Comparison of ENCODE assay signal across 29 cellular contexts in genomic region chr7:127375626-127376025, GRCh38. TPM values are rescaled to one million over a fixed set of nuclear protein-coding genes. Genes with fewer than 3 reads are reported as not detected.
DNase-seq lines count a peak whose midpoint lies in the region; ATAC-seq, FAIRE-seq and TF ChIP-seq lines count a peak whose summit lies in the region.
"Had no signal": no experiment of that assay in that cellular context is flagged by ENCODE, and none has a peak within 500 bp of the region (broad histone marks: within the 10 kb centered on the region; RNA-seq: fewer than 3 reads in every experiment).

No MANE protein-coding gene starts in this region.

- intact Hi-C loops in endothelial cell of umbilical vein (cut with micrococcal nuclease) = no loop called here
- intact Hi-C loops in left colon (cut with DNase I, micrococcal nuclease) = no loop called here

- no peak for TF ChIP-seq POLR2A in endothelial cell of umbilical vein (IDR thresholded peaks at IDR 0.05; ENCODE audit: low read depth, low read length)

- H3K36me3 ChIP-seq in endothelial cell of umbilical vein (ENCODE audit: control insufficient read depth in 2 of 2, extremely low read depth in 1 of 2, insufficient read depth in 2 of 2, low read length in 2 of 2) = peaks cover 7 to 14% of the 10 kb centered on the region in 2 experiments

- H3K4me2 ChIP-seq in endothelial cell of umbilical vein (ENCODE audit: insufficient read depth, low read length) = peak overlapping the region; percentile 36
- H3K4me2 ChIP-seq: GM23338, PC-9 had no signal

- no peak overlapping the region for H3K27ac ChIP-seq in endothelial cell of umbilical vein (ENCODE audit: insufficient read depth, low read depth, low read length)
- H3K27ac ChIP-seq: brain microvascular endothelial cell, lower lobe of right lung, PC-9, stomach, thyroid gland, vagina had no signal

- TF ChIP-seq CTCF in endothelial cell of umbilical vein (IDR thresholded peaks at IDR 0.05; ENCODE audit: extremely low read depth in 1 of 2, insufficient read depth in 1 of 2, low read depth in 1 of 2, low read length in 2 of 2) = no peak

- POLR2A ChIA-PET in endothelial cell of umbilical vein (lab: Charles Lee) = no interaction called here

- no peak for DNase-seq in activated CD4-positive, CD25-positive, alpha-beta regulatory T cell treated with anti-CD3 and anti-CD28 coated beads, Interleukin-2, amount 50 U/mL, for 72 hours
- peak; percentile 40 for DNase-seq in ELR (ENCODE audit: low read depth)
- peak; percentile 17 for DNase-seq in HCEC 1CT
- no peak for DNase-seq in endothelial cell of umbilical vein (ENCODE audit: low read depth, low spot score)
- no peak for DNase-seq in left colon
- DNase-seq in NCI-H1105 treated with DMSO at 0.1 percent for 48 hours (lab: John Stamatoyannopoulos, UW) = no peak
- DNase-seq in mesenteric fat pad (ENCODE audit: low spot score) = no peak
- DNase-seq: activated CD4-positive, alpha-beta T cell treated with anti-CD3 and anti-CD28 coated beads, Interleukin-2, amount 10 ng/mL, durations not matched to agents 7 days and 5 days; AML-193; brain microvascular endothelial cell; CD4-positive, alpha-beta memory T cell; HFFc6; Kasumi-1; kidney; lower lobe of right lung; mucosa of descending colon; NCI-H1048; NCI-H187 treated with DMSO at 0.1 percent for 48 hours; NCI-H2171 treated with DMSO at 0.1 percent for 48 hours; NCI-H524; PC-9; stomach; thyroid gland had no signal

- dilution Hi-C loops in endothelial cell of umbilical vein (cut with MboI; ENCODE audit: extremely low pct_ligation_motif_present, low sequenced_read_pairs) = no loop called here

- no peaks in the 10 kb centered on the region for H3K27me3 ChIP-seq in endothelial cell of umbilical vein (ENCODE audit: control insufficient read depth in 2 of 2, insufficient read depth in 2 of 2, low read length in 2 of 2)
- H3K27me3 ChIP-seq: brain microvascular endothelial cell, stomach, thyroid gland, vagina had no signal

- CTCF ChIA-PET in endothelial cell of umbilical vein (lab: Charles Lee) = interaction anchor here (0.6 to 0.8 kb wide), 2 partner anchors 9 to 28 kb away, joined by 3 to 4 read pairs; no protein-coding TSS in a partner anchor

- no TSS peak for BruUV-seq in endothelial cell of umbilical vein (replicated peaks; lab: Mats Ljungman, UMichigan)

- H3K79me2 ChIP-seq in endothelial cell of umbilical vein (ENCODE audit: control insufficient read depth, insufficient read depth, low read length) = peaks cover 63% of the 10 kb centered on the region

- H3K4me1 ChIP-seq in endothelial cell of umbilical vein (ENCODE audit: control insufficient read depth, extremely low read depth, insufficient read depth, low read length) = peaks cover 13% of the 10 kb centered on the region
- H3K4me1 ChIP-seq: thyroid gland had no signal

- no peaks in the 10 kb centered on the region for H3K9me1 ChIP-seq in endothelial cell of umbilical vein (replicated peaks; ENCODE audit: control insufficient read depth, extremely low read depth, insufficient read depth, low read length)

- H3K9ac ChIP-seq in endothelial cell of umbilical vein (replicated peaks; ENCODE audit: extremely low read depth, insufficient read depth, low read length) = no peak overlapping the region

- ATAC-seq in activated CD4-positive, CD25-positive, alpha-beta regulatory T cell treated with anti-CD3 and anti-CD28 coated beads, Interleukin-2, amount 50 U/mL, for 24 hours = peak; percentile 95 to 99
- no peak for ATAC-seq in left colon
- ATAC-seq: GM23338, HepG2, lower lobe of right lung, mucosa of descending colon, Right ventricle myocardium inferior had no signal

- no peak overlapping the region for H3K4me3 ChIP-seq in endothelial cell of umbilical vein (replicated peaks in 1 of 3; ENCODE audit: insufficient read depth in 1 of 3, low read depth in 1 of 3, low read length in 3 of 3)
- H3K4me3 ChIP-seq: GM23338, lower lobe of right lung, mucosa of descending colon, PC-9, stomach, thyroid gland, vagina had no signal

- peaks cover 5% of the 10 kb centered on the region for H4K20me1 ChIP-seq in endothelial cell of umbilical vein (replicated peaks; ENCODE audit: control insufficient read depth, extremely low read depth, insufficient read depth, low read length)

- no peaks in the 10 kb centered on the region for H3K9me3 ChIP-seq in endothelial cell of umbilical vein (replicated peaks; ENCODE audit: control insufficient read depth, insufficient read depth, low read length)
- H3K9me3 ChIP-seq: lower lobe of right lung, mucosa of descending colon, stomach, thyroid gland, vagina had no signal

- FAIRE-seq in endothelial cell of umbilical vein (lab: Jason Lieb, UNC) = no peak
- FAIRE-seq: GM12892, HepG2 had no signal

- no peak overlapping the region for H2AFZ ChIP-seq in endothelial cell of umbilical vein (ENCODE audit: low read depth, low read length)
- H2AFZ ChIP-seq: GM23338, PC-9 had no signal

TF ChIP-seq in endothelial cell of umbilical vein, 7 proteins besides CTCF, POLR2A, EP300 and RAD21:
- peak; percentile 44 for TF ChIP-seq FOS (IDR thresholded peaks at IDR 0.05; ENCODE audit: borderline replicate concordance, insufficient read depth, low read length)
- no peak for TF ChIP-seq JUN (IDR thresholded peaks at IDR 0.05; ENCODE audit: borderline replicate concordance, insufficient read depth, insufficient read length, low read depth)
- peak; percentile 26 for TF ChIP-seq GATA2 (IDR thresholded peaks at IDR 0.05; ENCODE audit: insufficient read depth, insufficient read length, low read depth, low read length)

RNA-seq across cellular contexts. Expression of gene ZNF800, which starts 16.9 kb away (rescaled TPM):
- total RNA-seq in endothelial cell of umbilical vein (31.5 and 35.4 TPM in 2 replicates), left colon (10 to 100 TPM; 31.7 to 31.9 TPM), mesenteric fat pad (40.2 TPM)
- polyA plus RNA-seq in endothelial cell of umbilical vein = 10.6 and 10.9 TPM in 2 replicates
- 6.9 and 8.3 TPM in 2 replicates for polyA plus RNA-seq in endothelial cell of umbilical vein (2011; cell fraction: cytosol; rRNA removed)
- polyA plus RNA-seq in endothelial cell of umbilical vein (2011; cell fraction: nucleus; rRNA removed) = 36.2 and 37.7 TPM in 2 replicates
- polyA plus RNA-seq in endothelial cell of umbilical vein (2012) = 10.1 and 15.3 TPM in 2 replicates
- polyA minus RNA-seq in endothelial cell of umbilical vein = 11.3 and 20.5 TPM in 2 replicates
- polyA minus RNA-seq in endothelial cell of umbilical vein (2011; cell fraction: cytosol; rRNA and poly(A)+ RNA removed) = 23.7 TPM
- polyA minus RNA-seq in endothelial cell of umbilical vein (2011; cell fraction: nucleus; rRNA and poly(A)+ RNA removed) = 44.3 and 60.5 TPM in 2 replicates

Comparison
In these comparisons a context has a peak if more than half of its experiments do, and no peak if none do; other contexts are left out.
1. DNase-seq: peak in ELR (single experiment) and HCEC 1CT (single experiment); none in activated CD4-positive, CD25-positive, alpha-beta regulatory T cell treated with anti-CD3 and anti-CD28 coated beads, Interleukin-2, amount 50 U/mL, for 72 hours (single experiment), endothelial cell of umbilical vein (single experiment), left colon (0 of 2), NCI-H1105 treated with DMSO at 0.1 percent for 48 hours (single experiment) and mesenteric fat pad (single experiment).